ENCODE assay signal across 8 cellular contexts in genomic region chr3:66938338-66938963, GRCh38. TPM values are rescaled to one million over a fixed set of nuclear protein-coding genes. Genes with fewer than 3 reads are reported as not detected.
DNase-seq lines count a peak whose midpoint lies in the region; ATAC-seq and TF ChIP-seq lines count a peak whose summit lies in the region.

No MANE protein-coding gene starts in this region.

- ATAC-seq in GM19023 (IDR thresholded peaks at IDR 0.05; ENCODE audit: unreplicated experiment) (peak; percentile 64), HG03442 (IDR thresholded peaks at IDR 0.05; ENCODE audit: unreplicated experiment) (peak; percentile 83), heart left ventricle (peak in 3 of 4 donors; percentile 67 to 71 (median 71)), GM21390 (IDR thresholded peaks at IDR 0.05; ENCODE audit: unreplicated experiment) (no peak)

- TF ChIP-seq CTCF in heart left ventricle (IDR thresholded peaks at IDR 0.05), result peak; percentile 51 to 78 (median 70)

- H3K27ac ChIP-seq in heart left ventricle, result no peak overlapping the region

- in situ Hi-C loops in Caki2 (cut with HindIII; ENCODE audit: low pct_unique_long_range_greater_than_20kb, low sequenced_read_pairs), result no loop called here

- DNase-seq in Caki2 (ENCODE audit: low read depth) (peak; percentile 17), NCI-H69 (lab: John Stamatoyannopoulos, UW) (peak; percentile 55), heart left ventricle (no peak), pulmonary artery endothelial cell (ENCODE audit: low read depth, low spot score) (peak; percentile 20)
- DNase-seq in activated naive CD8-positive, alpha-beta T cell treated with anti-CD3 and anti-CD28 coated beads for 36 hours, result peak; percentile 1

- no peaks in the 10 kb centered on the region for H3K9me3 Mint-ChIP-seq in activated naive CD8-positive, alpha-beta T cell treated with anti-CD3 and anti-CD28 coated beads for 36 hours

- peaks cover 0 to 25% (median 0%) of the 10 kb centered on the region in 9 donors for H3K27me3 ChIP-seq in heart left ventricle

- H3K4me1 Mint-ChIP-seq in activated naive CD8-positive, alpha-beta T cell treated with anti-CD3 and anti-CD28 coated beads for 36 hours, result no peaks in the 10 kb centered on the region

- H3K36me3 Mint-ChIP-seq in activated naive CD8-positive, alpha-beta T cell treated with anti-CD3 and anti-CD28 coated beads for 36 hours, result no peaks in the 10 kb centered on the region

- no peak overlapping the region for H3K27ac Mint-ChIP-seq in activated naive CD8-positive, alpha-beta T cell treated with anti-CD3 and anti-CD28 coated beads for 36 hours

- no peak for TF ChIP-seq POLR2A in heart left ventricle (IDR thresholded peaks at IDR 0.05)

- H3K27me3 Mint-ChIP-seq in activated naive CD8-positive, alpha-beta T cell treated with anti-CD3 and anti-CD28 coated beads for 36 hours, result peaks cover 24% of the 10 kb centered on the region

- H3K36me3 ChIP-seq in heart left ventricle, result no peaks in the 10 kb centered on the region

- H3K9me3 ChIP-seq in heart left ventricle, result peaks cover 0 to 8% (median 0%) of the 10 kb centered on the region in 12 donors

- no peak overlapping the region for H3K4me3 Mint-ChIP-seq in activated naive CD8-positive, alpha-beta T cell treated with anti-CD3 and anti-CD28 coated beads for 36 hours

- intact Hi-C loops in heart left ventricle (cut with DNase I), result loop anchor here in 4 of 10 donors (10.0 kb wide), 3 partner anchors 1936 to 1956 kb away; no protein-coding TSS in a partner anchor

- H3K4me3 ChIP-seq in heart left ventricle, result no peak overlapping the region

- WGBS in heart left ventricle, 4 donors, result 18 to 21% (median 19%) methylated on average over 5 of the region's 5 CpGs

- H3K4me1 ChIP-seq in heart left ventricle, result no peaks in the 10 kb centered on the region

RNA-seq across cellular contexts. Expression of gene KBTBD8, which starts 59.7 kb away (rescaled TPM):
- total RNA-seq in Caki2 (2014; rRNA removed; shearing (Covaris generic); ENCODE audit: low replicate concordance), result not detected in 2 replicates
- 10 to 100 TPM; 28.5 to 30.6 TPM for total RNA-seq in activated naive CD8-positive, alpha-beta T cell treated with anti-CD3 and anti-CD28 coated beads for 36 hours
- total RNA-seq in heart left ventricle (1 to 10 TPM; 2.4 to 9.0 (median 6.4) TPM), pulmonary artery endothelial cell (2.7 and 5.9 TPM in 2 replicates)
- polyA plus RNA-seq in heart left ventricle, result 1 to 10 TPM in 1 of 2 donors, under 1 TPM in 1; 0.99 to 6.1 TPM

Comparison
In these comparisons a context has a peak if more than half of its experiments do, and no peak if none do; other contexts are left out.
1. DNase-seq: peak in Caki2 (single experiment), NCI-H69 (single experiment), activated naive CD8-positive, alpha-beta T cell treated with anti-CD3 and anti-CD28 coated beads for 36 hours (single experiment) and pulmonary artery endothelial cell (single experiment); none in heart left ventricle (0 of 5).